ENCODE assay signal across 23 cellular contexts in genomic region chr3:2446146-2446545, GRCh38.
"Had no signal": no experiment of that assay in that cellular context is flagged by ENCODE, and none has a peak within 500 bp of the region (broad histone marks: within the 10 kb centered on the region; RNA-seq: fewer than 3 reads in every experiment).

No MANE protein-coding gene starts in this region.

- DNase-seq: activated CD4-positive, alpha-beta memory T cell treated with anti-CD3 and anti-CD28 coated beads for 36 hours; activated CD4-positive, alpha-beta T cell treated with anti-CD3 and anti-CD28 coated beads, Interleukin-2, amount 10 ng/mL, durations not matched to agents 7 days and 5 days; activated CD4-positive, CD25-positive, alpha-beta regulatory T cell; activated CD8-positive, alpha-beta memory T cell treated with anti-CD3 and anti-CD28 coated beads for 24 hours; activated gamma-delta T cell; activated naive CD4-positive, alpha-beta T cell treated with anti-CD3 and anti-CD28 coated beads, Interleukin-2, amount 10 ng/mL, durations not matched to agents 7 days and 5 days; activated naive CD8-positive, alpha-beta T cell treated with anti-CD3 and anti-CD28 coated beads for 36 hours; activated T-cell treated with anti-CD3 and anti-CD28 coated beads, Interleukin-2, amount 50 U/mL, for 48 hours; brain microvascular endothelial cell; cerebellar nuclear complex; MG63; MV-4-11; NCI-H1092 treated with DMSO at 0.1 percent for 48 hours; NCI-H1417 treated with DMSO at 0.1 percent for 48 hours; NCI-H187; NCI-H2081; NCI-H446; NCI-H524; SIG-M5; T-helper 1 cell had no signal

- H3K4me3 ChIP-seq: cardiac muscle cell, MG63 had no signal

- H3K27me3 ChIP-seq: brain microvascular endothelial cell, cardiac muscle cell, MG63 had no signal

- H3K9me3 ChIP-seq: MG63 had no signal

- H3K4me3 Mint-ChIP-seq: activated CD4-positive, alpha-beta memory T cell treated with anti-CD3 and anti-CD28 coated beads for 36 hours; activated CD4-positive, alpha-beta T cell treated with anti-CD3 and anti-CD28 coated beads, Interleukin-2, amount 10 ng/mL, durations not matched to agents 7 days and 5 days; activated naive CD4-positive, alpha-beta T cell treated with anti-CD3 and anti-CD28 coated beads, Interleukin-2, amount 10 ng/mL, durations not matched to agents 7 days and 5 days; activated naive CD8-positive, alpha-beta T cell treated with anti-CD3 and anti-CD28 coated beads for 36 hours; activated T-helper 17 cell treated with anti-CD3 and anti-CD28 coated beads, Interleukin-2, amount 50 U/mL, for 72 hours had no signal

- H3K4me1 Mint-ChIP-seq: activated CD4-positive, alpha-beta T cell treated with anti-CD3 and anti-CD28 coated beads, Interleukin-2, amount 10 ng/mL, durations not matched to agents 7 days and 5 days; activated naive CD4-positive, alpha-beta T cell treated with anti-CD3 and anti-CD28 coated beads, Interleukin-2, amount 10 ng/mL, durations not matched to agents 7 days and 5 days; activated naive CD8-positive, alpha-beta T cell treated with anti-CD3 and anti-CD28 coated beads for 36 hours; activated T-helper 17 cell treated with anti-CD3 and anti-CD28 coated beads, Interleukin-2, amount 50 U/mL, for 72 hours had no signal

- H3K36me3 ChIP-seq: brain microvascular endothelial cell, cardiac muscle cell, MG63 had no signal

- H3K9me3 Mint-ChIP-seq: activated CD4-positive, alpha-beta memory T cell treated with anti-CD3 and anti-CD28 coated beads for 36 hours; activated CD4-positive, alpha-beta T cell treated with anti-CD3 and anti-CD28 coated beads, Interleukin-2, amount 10 ng/mL, durations not matched to agents 7 days and 5 days; activated naive CD4-positive, alpha-beta T cell treated with anti-CD3 and anti-CD28 coated beads, Interleukin-2, amount 10 ng/mL, durations not matched to agents 7 days and 5 days; activated naive CD8-positive, alpha-beta T cell treated with anti-CD3 and anti-CD28 coated beads for 36 hours; activated T-helper 17 cell treated with anti-CD3 and anti-CD28 coated beads, Interleukin-2, amount 50 U/mL, for 72 hours had no signal

- H3K27me3 Mint-ChIP-seq: activated CD4-positive, alpha-beta memory T cell treated with anti-CD3 and anti-CD28 coated beads for 36 hours; activated CD4-positive, alpha-beta T cell treated with anti-CD3 and anti-CD28 coated beads, Interleukin-2, amount 10 ng/mL, durations not matched to agents 7 days and 5 days; activated naive CD4-positive, alpha-beta T cell treated with anti-CD3 and anti-CD28 coated beads, Interleukin-2, amount 10 ng/mL, durations not matched to agents 7 days and 5 days had no signal

- H3K27ac ChIP-seq: brain microvascular endothelial cell, cardiac muscle cell, VCaP had no signal

- H3K36me3 Mint-ChIP-seq: activated CD4-positive, alpha-beta memory T cell treated with anti-CD3 and anti-CD28 coated beads for 36 hours; activated naive CD4-positive, alpha-beta T cell treated with anti-CD3 and anti-CD28 coated beads, Interleukin-2, amount 10 ng/mL, durations not matched to agents 7 days and 5 days; activated naive CD8-positive, alpha-beta T cell treated with anti-CD3 and anti-CD28 coated beads for 36 hours had no signal

- ATAC-seq: activated T-helper 17 cell treated with anti-CD3 and anti-CD28 coated beads, Interleukin-2, amount 50 U/mL, for 72 hours had no signal
